Comparison of ENCODE assay signal across 13 cellular contexts in genomic region chr5:74916831-74917710, GRCh38. TPM values are rescaled to one million over a fixed set of nuclear protein-coding genes. Genes with fewer than 3 reads are reported as not detected.
DNase-seq lines count a peak whose midpoint lies in the region; ATAC-seq and TF ChIP-seq lines count a peak whose summit lies in the region.
"Had no signal": no experiment of that assay in that cellular context is flagged by ENCODE, and none has a peak within 500 bp of the region (broad histone marks: within the 10 kb centered on the region; RNA-seq: fewer than 3 reads in every experiment).

No MANE protein-coding gene starts in this region.

- TF ChIP-seq POLR2A in breast epithelium (IDR thresholded peaks at IDR 0.05), result no peak

- H3K27me3 ChIP-seq in breast epithelium (no peaks in the 10 kb centered on the region), foreskin keratinocyte (no peaks in the 10 kb centered on the region), upper lobe of right lung (peaks cover 4% of the 10 kb centered on the region)
- H3K27me3 ChIP-seq: neutrophil had no signal

- H3K36me3 Mint-ChIP-seq in MCF 10A (ENCODE audit: insufficient read depth, unreplicated experiment) (no peaks in the 10 kb centered on the region), glutamatergic neuron (ENCODE audit: unreplicated experiment) (no peaks in the 10 kb centered on the region)

- peaks cover 7% of the 10 kb centered on the region for H3K4me1 Mint-ChIP-seq in MCF 10A (ENCODE audit: insufficient read depth, unreplicated experiment)
- H3K4me1 Mint-ChIP-seq in glutamatergic neuron (ENCODE audit: low read depth, unreplicated experiment), result no peaks in the 10 kb centered on the region
- H3K4me1 Mint-ChIP-seq: endodermal cell had no signal

- POLR2A ChIA-PET in MCF 10A (lab: Yijun Ruan, JAX), result interaction anchor here (0.7 kb wide), 1 partner anchor 195 kb away, joined by 3 read pairs; no protein-coding TSS in a partner anchor

- H3K4me3 Mint-ChIP-seq in MCF 10A (ENCODE audit: unreplicated experiment), result no peak overlapping the region
- H3K4me3 Mint-ChIP-seq in glutamatergic neuron (ENCODE audit: unreplicated experiment), result no peak overlapping the region
- H3K4me3 Mint-ChIP-seq: activated CD8-positive, alpha-beta T cell treated with anti-CD3 and anti-CD28 coated beads, Interleukin-2, amount 10 ng/mL, durations not matched to agents 7 days and 5 days; activated naive CD8-positive, alpha-beta T cell; endodermal cell had no signal

- H3K27ac ChIP-seq in breast epithelium (no peak overlapping the region), foreskin keratinocyte (no peak overlapping the region), upper lobe of right lung (no peak overlapping the region), coronary artery (no peak overlapping the region)
- H3K27ac ChIP-seq: neutrophil had no signal

- H3K27ac Mint-ChIP-seq in MCF 10A (ENCODE audit: low read depth, unreplicated experiment) (no peak overlapping the region), glutamatergic neuron (ENCODE audit: unreplicated experiment) (no peak overlapping the region)
- H3K27ac Mint-ChIP-seq: activated CD8-positive, alpha-beta T cell treated with anti-CD3 and anti-CD28 coated beads, Interleukin-2, amount 10 ng/mL, durations not matched to agents 7 days and 5 days; activated naive CD8-positive, alpha-beta T cell; endodermal cell had no signal

- no TSS peak for BruUV-seq in MCF 10A (replicated peaks; lab: Mats Ljungman, UMichigan)

- H3K4me1 ChIP-seq in breast epithelium, result no peaks in the 10 kb centered on the region
- H3K4me1 ChIP-seq in foreskin keratinocyte, result no peaks in the 10 kb centered on the region
- H3K4me1 ChIP-seq in upper lobe of right lung, result no peaks in the 10 kb centered on the region

- TF ChIP-seq CTCF in MCF 10A (IDR thresholded peaks at IDR 0.05; ENCODE audit: unreplicated experiment) (no peak), breast epithelium (IDR thresholded peaks at IDR 0.05) (no peak), foreskin keratinocyte (conservative IDR thresholded peaks at IDR 0.05) (no peak), upper lobe of right lung (IDR thresholded peaks at IDR 0.05) (no peak), coronary artery (IDR thresholded peaks at IDR 0.05) (no peak), glutamatergic neuron (IDR thresholded peaks at IDR 0.05; ENCODE audit: partially characterized antibody, unreplicated experiment) (no peak)

- no peaks in the 10 kb centered on the region for H3K9me3 Mint-ChIP-seq in MCF 10A (ENCODE audit: unreplicated experiment)
- peaks cover 3% of the 10 kb centered on the region for H3K9me3 Mint-ChIP-seq in glutamatergic neuron (ENCODE audit: unreplicated experiment)

- H3K4me3 ChIP-seq in breast epithelium (no peak overlapping the region), upper lobe of right lung (no peak overlapping the region), coronary artery (no peak overlapping the region)

- peaks cover 6% of the 10 kb centered on the region for H3K27me3 Mint-ChIP-seq in MCF 10A (ENCODE audit: insufficient read depth, unreplicated experiment)
- peaks cover 2% of the 10 kb centered on the region for H3K27me3 Mint-ChIP-seq in glutamatergic neuron (ENCODE audit: unreplicated experiment)

- H3K36me3 ChIP-seq in breast epithelium (no peaks in the 10 kb centered on the region), upper lobe of right lung (no peaks in the 10 kb centered on the region)
- H3K36me3 ChIP-seq: neutrophil had no signal

- CTCF ChIA-PET in MCF 10A (lab: Yijun Ruan, JAX), result interaction anchor here (0.7 to 7.2 kb wide), 5 partner anchors 9 to 243 kb away, joined by 3 to 68 read pairs (median 9); no protein-coding TSS in a partner anchor

- ATAC-seq in foreskin keratinocyte (peak; percentile 56), upper lobe of right lung (peak; percentile 93)
- ATAC-seq: activated CD8-positive, alpha-beta T cell treated with anti-CD3 and anti-CD28 coated beads, Interleukin-2, amount 10 ng/mL, durations not matched to agents 7 days and 5 days had no signal

- DNase-seq in MCF 10A (ENCODE audit: unreplicated experiment) (peak; percentile 31), breast epithelium (ENCODE audit: low spot score in 2 of 2) (no peak), SHP77 treated with DMSO at 0.1 percent for 48 hours (lab: John Stamatoyannopoulos, UW) (peak; percentile 90), foreskin keratinocyte (peak; percentile 42 to 53), upper lobe of right lung (no peak), coronary artery (ENCODE audit: low spot score) (no peak), NCI-H2227 treated with DMSO at 0.1 percent for 48 hours (lab: John Stamatoyannopoulos, UW) (no peak), glutamatergic neuron (no peak)
- DNase-seq: activated CD8-positive, alpha-beta T cell treated with anti-CD3 and anti-CD28 coated beads, Interleukin-2, amount 10 ng/mL, durations not matched to agents 7 days and 5 days; endodermal cell; stimulated activated CD4-positive, alpha-beta T cell treated with anti-CD3 and anti-CD28 coated beads, Interleukin-4, amount 100 ng/mL, for 4 hours had no signal

- H3K9me3 ChIP-seq in breast epithelium, result no peaks in the 10 kb centered on the region
- H3K9me3 ChIP-seq in upper lobe of right lung, result no peaks in the 10 kb centered on the region
- H3K9me3 ChIP-seq: neutrophil had no signal

- intact Hi-C loops in MCF 10A (cut with micrococcal nuclease), result loop anchor here (5.0 kb wide), 1 partner anchor 1010 kb away; no protein-coding TSS in a partner anchor
- intact Hi-C loops in breast epithelium (cut with DNase I; ENCODE audit: low total_unique reads), result no loop called here
- intact Hi-C loops in upper lobe of right lung (cut with DNase I), result no loop called here

RNA-seq across cellular contexts. Expression of gene FAM169A, which starts 50.9 kb away (rescaled TPM):
- 13.5 and 14.3 TPM in 2 replicates for total RNA-seq in MCF 10A (2022)
- 1 to 10 TPM in 2 of 3 donors, under 1 TPM in 1; 0.64 to 6.3 (median 1.6) TPM for total RNA-seq in breast epithelium
- total RNA-seq in foreskin keratinocyte, result 22.9 and 25.1 TPM in 2 replicates
- polyA plus RNA-seq in foreskin keratinocyte, result 4.1 and 5.2 TPM in 2 replicates
- total RNA-seq in upper lobe of right lung, result 0.84 TPM
- total RNA-seq in glutamatergic neuron (ENCODE audit: unreplicated experiment), result 9.5 TPM

Comparison
In these comparisons a context has a peak if more than half of its experiments do, and no peak if none do; other contexts are left out.
1. DNase-seq: peak in MCF 10A (single experiment), SHP77 treated with DMSO at 0.1 percent for 48 hours (single experiment) and foreskin keratinocyte (2 of 2); none in breast epithelium (0 of 2), upper lobe of right lung (single experiment), coronary artery (single experiment), NCI-H2227 treated with DMSO at 0.1 percent for 48 hours (single experiment) and glutamatergic neuron (single experiment).